Comparison of ENCODE assay signal across 20 cellular contexts in genomic region chr7:140317597-140317996, GRCh38.
DNase-seq lines count a peak whose midpoint lies in the region; ATAC-seq, FAIRE-seq and TF ChIP-seq lines count a peak whose summit lies in the region.
"Had no signal": no experiment of that assay in that cellular context is flagged by ENCODE, and none has a peak within 500 bp of the region (broad histone marks: within the 10 kb centered on the region; RNA-seq: fewer than 3 reads in every experiment).

No MANE protein-coding gene starts in this region.

- peak; percentile 62 for ATAC-seq in activated naive CD8-positive, alpha-beta T cell treated with anti-CD3 and anti-CD28 coated beads, Interleukin-2, amount 50 U/mL, for 24 hours
- ATAC-seq in K562 (peak; percentile 73), HG03439 (IDR thresholded peaks at IDR 0.05; ENCODE audit: unreplicated experiment) (no peak)
- ATAC-seq: left ventricle myocardium superior, Panc1, SK-N-SH treated with all-trans-retinoic acid at 6 μM for 48 hours had no signal

- no peaks in the 10 kb centered on the region for H3K36me3 Mint-ChIP-seq in activated naive CD8-positive, alpha-beta T cell treated with anti-CD3 and anti-CD28 coated beads, Interleukin-2, amount 50 U/mL, for 24 hours (ENCODE audit: low read depth)
- peaks cover 5% of the 10 kb centered on the region for H3K36me3 Mint-ChIP-seq in activated naive CD8-positive, alpha-beta T cell treated with anti-CD3 and anti-CD28 coated beads for 36 hours
- H3K36me3 Mint-ChIP-seq: CD4-positive, CD25-positive, alpha-beta regulatory T cell had no signal

- peaks cover 5% of the 10 kb centered on the region for H3K9me3 Mint-ChIP-seq in activated naive CD8-positive, alpha-beta T cell treated with anti-CD3 and anti-CD28 coated beads, Interleukin-2, amount 50 U/mL, for 24 hours
- peaks cover 2% of the 10 kb centered on the region for H3K9me3 Mint-ChIP-seq in activated naive CD8-positive, alpha-beta T cell treated with anti-CD3 and anti-CD28 coated beads for 36 hours
- H3K9me3 Mint-ChIP-seq: immature natural killer cell had no signal

- no peaks in the 10 kb centered on the region for H3K9me1 ChIP-seq in K562 (ENCODE audit: control insufficient read depth, insufficient read depth, low read length)

- peaks cover 35% of the 10 kb centered on the region for H3K4me1 Mint-ChIP-seq in activated naive CD8-positive, alpha-beta T cell treated with anti-CD3 and anti-CD28 coated beads, Interleukin-2, amount 50 U/mL, for 24 hours
- peaks cover 24% of the 10 kb centered on the region for H3K4me1 Mint-ChIP-seq in activated naive CD8-positive, alpha-beta T cell treated with anti-CD3 and anti-CD28 coated beads for 36 hours
- H3K4me1 Mint-ChIP-seq: immature natural killer cell had no signal

- H3K4me2 ChIP-seq in K562 (ENCODE audit: insufficient read depth, low read length), result no peak overlapping the region

- peaks cover 5% of the 10 kb centered on the region for H3K9me3 ChIP-seq in K562 (replicated peaks; ENCODE audit: control insufficient read depth, insufficient read depth, low read depth, low read length)
- H3K9me3 ChIP-seq: adrenal gland had no signal

- H3K4me3 ChIP-seq in K562 (no peak overlapping the region), skin epidermis (no peak overlapping the region)
- H3K4me3 ChIP-seq: adrenal gland had no signal

- in situ Hi-C loops in K562 (cut with MboI), result loop anchor here (5.0 kb wide), 1 partner anchor 305 kb away; no protein-coding TSS in a partner anchor

- no TSS peak for BruUV-seq in K562 (replicated peaks; lab: Mats Ljungman, UMichigan)

- CTCF ChIA-PET in K562 (lab: Yijun Ruan, JAX; ENCODE audit: low intra/inter-chr PET ratio), result no interaction called here

- H3K27me3 ChIP-seq in K562 (ENCODE audit: control insufficient read depth in 2 of 2, insufficient read depth in 2 of 2, low read length in 2 of 2), result no peaks in the 10 kb centered on the region
- H3K27me3 ChIP-seq: adrenal gland had no signal

- no peak for TF ChIP-seq RAD21 in K562 (CRISPR knock-in tag; conservative IDR thresholded peaks at IDR 0.05 in 1 of 2, IDR thresholded peaks at IDR 0.05 in 1 of 2)

- TF ChIP-seq EP300 in K562 (IDR thresholded peaks at IDR 0.05; ENCODE audit: low read length), result peak; percentile 55; the same call in 1 of the 2 replicates

- no peak overlapping the region for H2AFZ ChIP-seq in K562 (ENCODE audit: low read depth, low read length)

- H3K4me3 Mint-ChIP-seq in activated naive CD8-positive, alpha-beta T cell treated with anti-CD3 and anti-CD28 coated beads, Interleukin-2, amount 50 U/mL, for 24 hours, result no peak overlapping the region
- no peak overlapping the region for H3K4me3 Mint-ChIP-seq in activated naive CD8-positive, alpha-beta T cell treated with anti-CD3 and anti-CD28 coated beads for 36 hours
- H3K4me3 Mint-ChIP-seq: activated CD4-positive, alpha-beta T cell treated with anti-CD3 and anti-CD28 coated beads, Interleukin-2, amount 10 ng/mL, durations not matched to agents 7 days and 5 days; CD4-positive, CD25-positive, alpha-beta regulatory T cell; immature natural killer cell had no signal

- TF ChIP-seq CTCF in K562 (IDR thresholded peaks at IDR 0.05 in 2 of 3, conservative IDR thresholded peaks at IDR 0.05 in 1 of 3; ENCODE audit: insufficient read depth in 2 of 3, low read depth in 1 of 3, low read length in 3 of 3), result no peak

- no peaks in the 10 kb centered on the region for H3K27me3 Mint-ChIP-seq in activated naive CD8-positive, alpha-beta T cell treated with anti-CD3 and anti-CD28 coated beads, Interleukin-2, amount 50 U/mL, for 24 hours
- no peaks in the 10 kb centered on the region for H3K27me3 Mint-ChIP-seq in activated naive CD8-positive, alpha-beta T cell treated with anti-CD3 and anti-CD28 coated beads for 36 hours
- H3K27me3 Mint-ChIP-seq: activated CD4-positive, alpha-beta T cell treated with anti-CD3 and anti-CD28 coated beads, Interleukin-2, amount 10 ng/mL, durations not matched to agents 7 days and 5 days; CD4-positive, CD25-positive, alpha-beta regulatory T cell had no signal

- FAIRE-seq in K562 (lab: Jason Lieb, UNC), result peak; percentile 54

- peaks cover 34 to 40% of the 10 kb centered on the region in 2 experiments for H3K4me1 ChIP-seq in K562 (replicated peaks in 1 of 2; ENCODE audit: control insufficient read depth in 2 of 2, insufficient read depth in 2 of 2, low read length in 2 of 2)

- H3K79me2 ChIP-seq in K562 (ENCODE audit: control insufficient read depth, insufficient read depth, low read length), result no peaks in the 10 kb centered on the region

- H3K9ac ChIP-seq in K562 (ENCODE audit: insufficient read depth in 1 of 2, low read depth in 2 of 2, low read length in 2 of 2), result no peak overlapping the region

- DNase-seq in activated naive CD8-positive, alpha-beta T cell treated with anti-CD3 and anti-CD28 coated beads, Interleukin-2, amount 50 U/mL, for 24 hours, result no peak
- DNase-seq in activated naive CD8-positive, alpha-beta T cell treated with anti-CD3 and anti-CD28 coated beads for 36 hours, result no peak
- DNase-seq in OCI-M1 (lab: John Stamatoyannopoulos, UW) (peak; percentile 15), K562 (ENCODE audit: extremely low read depth in 1 of 4, low spot score in 3 of 4) (peak; percentile 78 to 85 (median 85)), kidney tubule cell (ENCODE audit: low spot score) (no peak), DMS53 treated with DMSO at 0.1 percent for 48 hours (lab: John Stamatoyannopoulos, UW; ENCODE audit: unreplicated experiment) (no peak)
- DNase-seq: activated CD4-positive, alpha-beta T cell treated with anti-CD3 and anti-CD28 coated beads, Interleukin-2, amount 10 ng/mL, durations not matched to agents 7 days and 5 days; activated CD8-positive, alpha-beta memory T cell treated with anti-CD3 and anti-CD28 coated beads, Interleukin-2, amount 50 U/mL, for 4 hours; activated effector memory CD4-positive, alpha-beta T cell treated with anti-CD3 and anti-CD28 coated beads, Interleukin-2, amount 50 U/mL, for 16 hours; CD4-positive, CD25-positive, alpha-beta regulatory T cell; cortex of kidney; GF-D8; immature natural killer cell; left ventricle myocardium superior; NCI-H146 had no signal

- intact Hi-C loops in K562 (cut with micrococcal nuclease), result no loop called here

- no peaks in the 10 kb centered on the region for H4K20me1 ChIP-seq in K562 (replicated peaks; ENCODE audit: control insufficient read depth, insufficient read depth, low read length)

- H3K27ac Mint-ChIP-seq in activated naive CD8-positive, alpha-beta T cell treated with anti-CD3 and anti-CD28 coated beads, Interleukin-2, amount 50 U/mL, for 24 hours, result no peak overlapping the region
- no peak overlapping the region for H3K27ac Mint-ChIP-seq in activated naive CD8-positive, alpha-beta T cell treated with anti-CD3 and anti-CD28 coated beads for 36 hours
- H3K27ac Mint-ChIP-seq: activated CD4-positive, alpha-beta T cell treated with anti-CD3 and anti-CD28 coated beads, Interleukin-2, amount 10 ng/mL, durations not matched to agents 7 days and 5 days had no signal

- TF ChIP-seq POLR2A in K562 (conservative IDR thresholded peaks at IDR 0.05), result no peak

- H3K36me3 ChIP-seq in K562 (ENCODE audit: control insufficient read depth, insufficient read depth, low read length), result no peaks in the 10 kb centered on the region
- H3K36me3 ChIP-seq: adrenal gland had no signal

- H3K27ac ChIP-seq in K562 (ENCODE audit: extremely low read depth, low read depth, low read length) (no peak overlapping the region), skin epidermis (peak overlapping the region in 16 of 21 experiments; percentile 1 to 94 (median 87))
- H3K27ac ChIP-seq: adrenal gland had no signal

- POLR2A ChIA-PET in K562 (lab: Yijun Ruan, JAX), result interaction anchor here (1.4 kb wide), 1 partner anchor 43 kb away, joined by 3 read pairs; no protein-coding TSS in a partner anchor

- WGBS in K562 (ENCODE audit: insufficient coverage, low coverage, missing lambda C conversion rate), result 7% methylated on average over 4 of the region's 4 CpGs

TF ChIP-seq in K562, 482 proteins besides CTCF, POLR2A, EP300 and RAD21 (continues in another document):
- no peak for TF ChIP-seq ZKSCAN3 (CRISPR knock-in tag; IDR thresholded peaks at IDR 0.05)
- peak; percentile 80; the same call in 1 of the 2 replicates for TF ChIP-seq TCF7 (IDR thresholded peaks at IDR 0.05; ENCODE audit: borderline replicate concordance)
- 0 out of 2 replicates have a peak, but pooled peaks have one; percentile 17 for TF ChIP-seq MYC (IDR thresholded peaks at IDR 0.05; ENCODE audit: low read depth, low read length)
- no peak for TF ChIP-seq MYC (CRISPR knock-in tag; IDR thresholded peaks at IDR 0.05; ENCODE audit: borderline replicate concordance, low read depth)
- TF ChIP-seq ZNF232 (CRISPR knock-in tag; IDR thresholded peaks at IDR 0.05), result no peak
- no peak for TF ChIP-seq ZNF445 (CRISPR knock-in tag; IDR thresholded peaks at IDR 0.05; ENCODE audit: low read depth)
- TF ChIP-seq SIRT6 (IDR thresholded peaks at IDR 0.05; ENCODE audit: low read depth, low read length), result no peak
- no peak for TF ChIP-seq ZNF785 (CRISPR knock-in tag; IDR thresholded peaks at IDR 0.05)
- 0 out of 2 replicates have a peak, but pooled peaks have one; percentile 22 for TF ChIP-seq ZNF766 (CRISPR knock-in tag; conservative IDR thresholded peaks at IDR 0.05)
- TF ChIP-seq SMARCA4 (IDR thresholded peaks at IDR 0.05), result peak; percentile 65
- no peak for TF ChIP-seq CAMTA2 (CRISPR knock-in tag; conservative IDR thresholded peaks at IDR 0.05)
- no peak for TF ChIP-seq ZSCAN29 (IDR thresholded peaks at IDR 0.05)
- peak; percentile 71; the same call in 1 of the 2 replicates for TF ChIP-seq PML (IDR thresholded peaks at IDR 0.05; ENCODE audit: low read length)
- peak; percentile 55; the same call in 1 of the 2 replicates for TF ChIP-seq TFAP4 (CRISPR knock-in tag; IDR thresholded peaks at IDR 0.05; ENCODE audit: borderline replicate concordance)
- no peak for TF ChIP-seq RBFOX2 (IDR thresholded peaks at IDR 0.05; ENCODE audit: low read depth, low read length)
- no peak for TF ChIP-seq MED1 (CRISPR knock-in tag; IDR thresholded peaks at IDR 0.05; ENCODE audit: borderline replicate concordance)
- TF ChIP-seq BMI1 (IDR thresholded peaks at IDR 0.05; ENCODE audit: low read length), result no peak
- no peak for TF ChIP-seq ZNF583 (CRISPR knock-in tag; IDR thresholded peaks at IDR 0.05)
- no peak for TF ChIP-seq RBM34 (IDR thresholded peaks at IDR 0.05; ENCODE audit: borderline replicate concordance, insufficient read depth, low read length)
- peak; percentile 84 for TF ChIP-seq CTBP1 (IDR thresholded peaks at IDR 0.05; ENCODE audit: borderline replicate concordance)

Comparison
In these comparisons a context has a peak if more than half of its experiments do, and no peak if none do; other contexts are left out.
1. DNase-seq: peak in OCI-M1 (single experiment) and K562 (4 of 4); none in activated naive CD8-positive, alpha-beta T cell treated with anti-CD3 and anti-CD28 coated beads, Interleukin-2, amount 50 U/mL, for 24 hours (single experiment), activated naive CD8-positive, alpha-beta T cell treated with anti-CD3 and anti-CD28 coated beads for 36 hours (single experiment), kidney tubule cell (single experiment) and DMS53 treated with DMSO at 0.1 percent for 48 hours (single experiment).